21 cellular contexts compared by ENCODE assay signal in genomic region chr1:109654519-109654918, GRCh38. TPM values are rescaled to one million over a fixed set of nuclear protein-coding genes. Genes with fewer than 3 reads are reported as not detected.
DNase-seq lines count a peak whose midpoint lies in the region; ATAC-seq lines count a peak whose summit lies in the region.
"Had no signal": no experiment of that assay in that cellular context is flagged by ENCODE, and none has a peak within 500 bp of the region (broad histone marks: within the 10 kb centered on the region; RNA-seq: fewer than 3 reads in every experiment).

No MANE protein-coding gene starts in this region.

- no peak for DNase-seq in activated naive CD8-positive, alpha-beta T cell treated with anti-CD3 and anti-CD28 coated beads for 36 hours
- DNase-seq in naive B cell (no peak), HT-29 (ENCODE audit: low spot score) (no peak), OCI-M1 (lab: John Stamatoyannopoulos, UW) (no peak), GF-D8 (lab: John Stamatoyannopoulos, UW) (no peak), DMS53 treated with DMSO at 0.1 percent for 48 hours (lab: John Stamatoyannopoulos, UW; ENCODE audit: unreplicated experiment) (no peak)
- DNase-seq: ACHN; activated naive CD4-positive, alpha-beta T cell treated with Interleukin-2 at 50 U/mL for 16 hours; CD8-positive, alpha-beta T cell; DMS79 treated with DMSO at 0.1 percent for 48 hours; endodermal cell; heart left ventricle; lower lobe of right lung; NCI-H2029; NCI-H446; NK-92 treated with Interleukin-12 subunit alpha and Interleukin-12 subunit beta, amount 100 ng/mL, for 24 hours; stimulated activated CD4-positive, alpha-beta T cell treated with anti-CD3 and anti-CD28 coated beads, Interleukin-4, amount 100 ng/mL, for 1 hour had no signal

- no peak overlapping the region for H3K27ac Mint-ChIP-seq in activated naive CD8-positive, alpha-beta T cell
- no peak overlapping the region for H3K27ac Mint-ChIP-seq in activated naive CD8-positive, alpha-beta T cell treated with anti-CD3 and anti-CD28 coated beads for 36 hours
- H3K27ac Mint-ChIP-seq in activated T-helper 17 cell treated with anti-CD3 and anti-CD28 coated beads, Interleukin-2, amount 50 U/mL, for 72 hours = peak overlapping the region; percentile 91
- H3K27ac Mint-ChIP-seq in naive B cell = peak overlapping the region in 2 of 6 donors; percentile 49 to 89
- H3K27ac Mint-ChIP-seq: CD8-positive, alpha-beta T cell; endodermal cell had no signal

- ATAC-seq in activated T-helper 17 cell treated with anti-CD3 and anti-CD28 coated beads, Interleukin-2, amount 50 U/mL, for 72 hours (replicated peaks) = no peak
- ATAC-seq in naive B cell (ENCODE audit: low read depth in 2 of 2) = no peak
- ATAC-seq: CD8-positive, alpha-beta T cell; heart left ventricle; lower lobe of right lung had no signal

- no peaks in the 10 kb centered on the region for H3K9me3 Mint-ChIP-seq in activated naive CD8-positive, alpha-beta T cell (ENCODE audit: low read depth)
- no peaks in the 10 kb centered on the region for H3K9me3 Mint-ChIP-seq in activated naive CD8-positive, alpha-beta T cell treated with anti-CD3 and anti-CD28 coated beads for 36 hours
- H3K9me3 Mint-ChIP-seq in activated T-helper 17 cell treated with anti-CD3 and anti-CD28 coated beads, Interleukin-2, amount 50 U/mL, for 72 hours = no peaks in the 10 kb centered on the region
- no peaks in the 10 kb centered on the region for H3K9me3 Mint-ChIP-seq in naive B cell
- H3K9me3 Mint-ChIP-seq: CD8-positive, alpha-beta T cell; endodermal cell had no signal

- H3K4me1 Mint-ChIP-seq in activated naive CD8-positive, alpha-beta T cell (ENCODE audit: low read depth) = peaks cover 24% of the 10 kb centered on the region
- peaks cover 9% of the 10 kb centered on the region for H3K4me1 Mint-ChIP-seq in activated naive CD8-positive, alpha-beta T cell treated with anti-CD3 and anti-CD28 coated beads for 36 hours
- H3K4me1 Mint-ChIP-seq in activated T-helper 17 cell treated with anti-CD3 and anti-CD28 coated beads, Interleukin-2, amount 50 U/mL, for 72 hours = peaks cover 5% of the 10 kb centered on the region
- H3K4me1 Mint-ChIP-seq in naive B cell = peaks cover 21 to 26% (median 22%) of the 10 kb centered on the region in 3 donors

- H3K27me3 Mint-ChIP-seq in activated naive CD8-positive, alpha-beta T cell = no peaks in the 10 kb centered on the region
- H3K27me3 Mint-ChIP-seq in activated naive CD8-positive, alpha-beta T cell treated with anti-CD3 and anti-CD28 coated beads for 36 hours = peaks cover 9% of the 10 kb centered on the region
- H3K27me3 Mint-ChIP-seq in activated T-helper 17 cell treated with anti-CD3 and anti-CD28 coated beads, Interleukin-2, amount 50 U/mL, for 72 hours = peaks cover 4% of the 10 kb centered on the region
- peaks cover 11 to 28% (median 13%) of the 10 kb centered on the region in 3 donors for H3K27me3 Mint-ChIP-seq in naive B cell

- no peaks in the 10 kb centered on the region for H3K36me3 Mint-ChIP-seq in activated naive CD8-positive, alpha-beta T cell
- H3K36me3 Mint-ChIP-seq in activated naive CD8-positive, alpha-beta T cell treated with anti-CD3 and anti-CD28 coated beads for 36 hours = no peaks in the 10 kb centered on the region
- no peaks in the 10 kb centered on the region for H3K36me3 Mint-ChIP-seq in activated T-helper 17 cell treated with anti-CD3 and anti-CD28 coated beads, Interleukin-2, amount 50 U/mL, for 72 hours (ENCODE audit: low read depth)
- peaks cover 4 to 10% of the 10 kb centered on the region in 2 donors for H3K36me3 Mint-ChIP-seq in naive B cell

- peak overlapping the region; percentile 42 for H3K4me3 Mint-ChIP-seq in activated naive CD8-positive, alpha-beta T cell
- no peak overlapping the region for H3K4me3 Mint-ChIP-seq in activated naive CD8-positive, alpha-beta T cell treated with anti-CD3 and anti-CD28 coated beads for 36 hours
- peak overlapping the region; percentile 91 for H3K4me3 Mint-ChIP-seq in activated T-helper 17 cell treated with anti-CD3 and anti-CD28 coated beads, Interleukin-2, amount 50 U/mL, for 72 hours
- peak overlapping the region in 5 of 8 donors; percentile 13 to 96 (median 68) for H3K4me3 Mint-ChIP-seq in naive B cell

RNA-seq across cellular contexts. Expression of gene GSTM4, which starts 1.4 kb away (rescaled TPM):
- 1 to 10 TPM; 2.4 to 3.0 TPM for total RNA-seq in activated naive CD8-positive, alpha-beta T cell treated with anti-CD3 and anti-CD28 coated beads for 36 hours
- total RNA-seq in activated T-helper 17 cell treated with anti-CD3 and anti-CD28 coated beads, Interleukin-2, amount 50 U/mL, for 72 hours = 10 to 100 TPM; 16.2 to 20.1 TPM
- 10 to 100 TPM; 10.6 to 24.4 (median 16.7) TPM for polyA plus RNA-seq in naive B cell (ENCODE audit: low read depth in 6 of 6)
- total RNA-seq in HT-29 (2014; rRNA removed; shearing (Covaris generic)) = 2.5 and 4.5 TPM in 2 replicates

RNA-seq across cellular contexts. Expression of gene GSTM2, which starts 13.3 kb away (rescaled TPM):
- 1 to 10 TPM; 7.4 to 8.5 TPM for total RNA-seq in activated naive CD8-positive, alpha-beta T cell treated with anti-CD3 and anti-CD28 coated beads for 36 hours
- total RNA-seq in activated T-helper 17 cell treated with anti-CD3 and anti-CD28 coated beads, Interleukin-2, amount 50 U/mL, for 72 hours = 10 to 100 TPM; 18.5 to 27.5 TPM
- polyA plus RNA-seq in naive B cell (ENCODE audit: low read depth in 6 of 6) = 10 to 100 TPM in 2 of 6 donors, 1 to 10 TPM in 4; 3.9 to 14.5 (median 5.7) TPM
- not detected in 2 replicates for total RNA-seq in HT-29 (2014; rRNA removed; shearing (Covaris generic))

RNA-seq across cellular contexts. Expression of gene GSTM1, which starts 33.1 kb away (rescaled TPM):
- total RNA-seq in activated naive CD8-positive, alpha-beta T cell treated with anti-CD3 and anti-CD28 coated beads for 36 hours = not detected
- 10 to 100 TPM in 1 of 2 donors, not detected in 1; 86.5 TPM for total RNA-seq in activated T-helper 17 cell treated with anti-CD3 and anti-CD28 coated beads, Interleukin-2, amount 50 U/mL, for 72 hours
- 10 to 100 TPM in 4 of 6 donors, not detected in 2; 36.6 to 90.7 (median 46.5) TPM for polyA plus RNA-seq in naive B cell (ENCODE audit: low read depth in 6 of 6)
- not detected in 2 replicates for total RNA-seq in HT-29 (2014; rRNA removed; shearing (Covaris generic))
- total RNA-seq: lower lobe of right lung had no signal

RNA-seq across cellular contexts. Expression of gene AMPD2, which starts 34.9 kb away (rescaled TPM):
- total RNA-seq in activated naive CD8-positive, alpha-beta T cell treated with anti-CD3 and anti-CD28 coated beads for 36 hours = 10 to 100 TPM; 89.5 to 91.4 TPM
- 100 to 1,000 TPM in 1 of 2 donors, 10 to 100 TPM in 1; 97.1 to 135 TPM for total RNA-seq in activated T-helper 17 cell treated with anti-CD3 and anti-CD28 coated beads, Interleukin-2, amount 50 U/mL, for 72 hours
- 10 to 100 TPM; 14.3 to 34.9 (median 25.6) TPM for polyA plus RNA-seq in naive B cell (ENCODE audit: low read depth in 6 of 6)
- 93.4 and 94.2 TPM in 2 replicates for total RNA-seq in HT-29 (2014; rRNA removed; shearing (Covaris generic))

RNA-seq across cellular contexts. Expression of gene GNAT2, which starts 35.1 kb away (rescaled TPM):
- under 1 TPM; 0.64 to 0.91 TPM for total RNA-seq in activated naive CD8-positive, alpha-beta T cell treated with anti-CD3 and anti-CD28 coated beads for 36 hours
- under 1 TPM; 0.32 to 0.54 TPM for total RNA-seq in activated T-helper 17 cell treated with anti-CD3 and anti-CD28 coated beads, Interleukin-2, amount 50 U/mL, for 72 hours
- polyA plus RNA-seq in naive B cell (ENCODE audit: low read depth in 6 of 6) = not detected
- total RNA-seq in HT-29 (2014; rRNA removed; shearing (Covaris generic)) = not detected in 2 replicates
- total RNA-seq: CD8-positive, alpha-beta T cell; endodermal cell; heart left ventricle; lower lobe of right lung; RPMI7951; smooth muscle cell had no signal
- polyA plus RNA-seq: heart left ventricle, smooth muscle cell had no signal
